ENCODE assay signal across 9 cellular contexts in genomic region chr10:78520737-78521430, GRCh38.
DNase-seq lines count a peak whose midpoint lies in the region; ATAC-seq, FAIRE-seq and TF ChIP-seq lines count a peak whose summit lies in the region.
"Had no signal": no experiment of that assay in that cellular context is flagged by ENCODE, and none has a peak within 500 bp of the region (broad histone marks: within the 10 kb centered on the region; RNA-seq: fewer than 3 reads in every experiment).

No MANE protein-coding gene starts in this region.

- peaks cover 15% of the 10 kb centered on the region for H3K4me1 Mint-ChIP-seq in Caco-2 (ENCODE audit: low read depth, unreplicated experiment)
- H3K4me1 Mint-ChIP-seq: naive B cell had no signal

- no peak for FAIRE-seq in keratinocyte (lab: Jason Lieb, UNC)

- H3K36me3 ChIP-seq in Caco-2 (ENCODE audit: control insufficient read depth, insufficient read depth, low read length) (no peaks in the 10 kb centered on the region), keratinocyte (ENCODE audit: control insufficient read depth in 2 of 2, extremely low read depth in 1 of 2, insufficient read depth in 2 of 2, low read length in 2 of 2) (no peaks in the 10 kb centered on the region)

- no peaks in the 10 kb centered on the region for H3K9me3 ChIP-seq in Caco-2
- no peaks in the 10 kb centered on the region for H3K9me3 ChIP-seq in keratinocyte (ENCODE audit: control insufficient read depth, low read depth, low read length)

- H3K4me1 ChIP-seq in Caco-2 (peaks cover 4% of the 10 kb centered on the region; the same call in 1 of the 2 replicates), keratinocyte (ENCODE audit: control insufficient read depth, extremely low read depth, insufficient read depth, low read length) (no peaks in the 10 kb centered on the region)

- no peak for ATAC-seq in GM21447 (IDR thresholded peaks at IDR 0.05; ENCODE audit: unreplicated experiment)

- peaks cover 10% of the 10 kb centered on the region for H3K9me3 Mint-ChIP-seq in Caco-2 (ENCODE audit: unreplicated experiment)

- H3K4me3 ChIP-seq in Caco-2 (ENCODE audit: low read depth, low read length): no peak overlapping the region
- no peak overlapping the region for H3K4me3 ChIP-seq in HFF-Myc (replicated peaks; ENCODE audit: low read depth, low read length)
- H3K4me3 ChIP-seq in keratinocyte (ENCODE audit: control insufficient read depth in 2 of 3, extremely low read depth in 1 of 3, insufficient read depth in 2 of 3, low read depth in 1 of 3, low read length in 3 of 3): no peak overlapping the region

- no peaks in the 10 kb centered on the region for H3K79me2 ChIP-seq in keratinocyte (ENCODE audit: control insufficient read depth, insufficient read depth, low read length)

- H3K9me1 ChIP-seq in keratinocyte (ENCODE audit: control insufficient read depth, extremely low read depth, insufficient read depth, low read length): no peaks in the 10 kb centered on the region

- H3K27ac Mint-ChIP-seq in Caco-2 (ENCODE audit: unreplicated experiment): no peak overlapping the region
- H3K27ac Mint-ChIP-seq: naive B cell had no signal

- POLR2A ChIA-PET in Caco-2 (lab: Charles Lee): interaction anchor here (0.5 kb wide), 1 partner anchor 234 kb away, joined by 3 read pairs; no protein-coding TSS in a partner anchor

- dilution Hi-C loops in keratinocyte (cut with MboI; ENCODE audit: extremely low pct_ligation_motif_present, low sequenced_read_pairs): no loop called here

- H2AFZ ChIP-seq in keratinocyte (ENCODE audit: control insufficient read depth, low read length): no peak overlapping the region

- peak; percentile 68 to 71 for DNase-seq in Caco-2
- peak; percentile 11 for DNase-seq in HFF-Myc (ENCODE audit: extremely low read depth, low read depth)
- peak; percentile 2 for DNase-seq in keratinocyte (ENCODE audit: low read depth, low spot score)
- no peak for DNase-seq in occipital lobe (lab: John Stamatoyannopoulos, UW)
- DNase-seq in germinal center (ENCODE audit: low spot score): no peak
- DNase-seq in foreskin melanocyte: no peak
- DNase-seq: naive B cell had no signal

- CTCF ChIA-PET in Caco-2 (lab: Charles Lee): no interaction called here

- no peak overlapping the region for H3K9ac ChIP-seq in keratinocyte (ENCODE audit: control insufficient read depth, extremely low read depth, insufficient read depth, low read length)

- H4K20me1 ChIP-seq in keratinocyte (ENCODE audit: control insufficient read depth, extremely low read depth, insufficient read depth, low read length): no peaks in the 10 kb centered on the region

- BruUV-seq in Caco-2 (replicated peaks; lab: Mats Ljungman, UMichigan): no TSS peak

- no peak overlapping the region for H3K4me3 Mint-ChIP-seq in Caco-2 (ENCODE audit: unreplicated experiment)
- H3K4me3 Mint-ChIP-seq: naive B cell had no signal

- H3K36me3 Mint-ChIP-seq in Caco-2 (ENCODE audit: insufficient read depth, unreplicated experiment): no peaks in the 10 kb centered on the region
- H3K36me3 Mint-ChIP-seq: naive B cell had no signal

- peak overlapping the region; percentile 60 for H3K27ac ChIP-seq in VCaP
- no peak overlapping the region for H3K27ac ChIP-seq in keratinocyte (ENCODE audit: control insufficient read depth, insufficient read depth, low read length)

- TF ChIP-seq CTCF in Caco-2 (IDR thresholded peaks at IDR 0.05; ENCODE audit: insufficient read depth in 1 of 2, low read depth in 1 of 2, low read length in 1 of 2, severe bottlenecking in 1 of 2, unreplicated experiment in 1 of 2): peak; percentile 37 to 58
- peak; percentile 13 for TF ChIP-seq CTCF in HFF-Myc (IDR thresholded peaks at IDR 0.05; ENCODE audit: low read depth, low read length, missing control alignments)
- peak; percentile 57 for TF ChIP-seq CTCF in VCaP (conservative IDR thresholded peaks at IDR 0.05)
- peak; percentile 43 to 48 (median 46) for TF ChIP-seq CTCF in keratinocyte (optimal IDR thresholded peaks at IDR 0.05 in 1 of 3, IDR thresholded peaks at IDR 0.05 in 1 of 3, conservative IDR thresholded peaks at IDR 0.05 in 1 of 3; ENCODE audit: extremely low read depth in 1 of 3, insufficient read depth in 2 of 3, low read length in 3 of 3)

- H3K4me2 ChIP-seq in keratinocyte (ENCODE audit: control insufficient read depth, extremely low read depth, insufficient read depth, low read depth, low read length): no peak overlapping the region

- H3K27me3 ChIP-seq in Caco-2 (replicated peaks; ENCODE audit: control insufficient read depth, insufficient read depth, low read length) (no peaks in the 10 kb centered on the region), keratinocyte (ENCODE audit: control insufficient read depth, extremely low read depth, insufficient read depth, low read length) (no peaks in the 10 kb centered on the region)

- no peaks in the 10 kb centered on the region for H3K27me3 Mint-ChIP-seq in Caco-2 (ENCODE audit: insufficient read depth, unreplicated experiment)

- intact Hi-C loops in Caco-2 (cut with micrococcal nuclease; ENCODE audit: unreplicated experiment): loop anchor here (1.0 to 10.0 kb wide), 7 partner anchors 13 to 544 kb away; partner anchors contain the start of gene ZMIZ1

Comparison
In these comparisons a context has a peak if more than half of its experiments do, and no peak if none do; other contexts are left out.
1. DNase-seq: peak in Caco-2 (2 of 2), HFF-Myc (single experiment) and keratinocyte (single experiment); none in occipital lobe (single experiment), germinal center (single experiment) and foreskin melanocyte (single experiment).
2. Peak in every context shown above with its lines, with median percentiles within 50 percentile points of each other: CTCF ChIP-seq.